8 cellular contexts compared by ENCODE assay signal in the genomic region with DNA sequence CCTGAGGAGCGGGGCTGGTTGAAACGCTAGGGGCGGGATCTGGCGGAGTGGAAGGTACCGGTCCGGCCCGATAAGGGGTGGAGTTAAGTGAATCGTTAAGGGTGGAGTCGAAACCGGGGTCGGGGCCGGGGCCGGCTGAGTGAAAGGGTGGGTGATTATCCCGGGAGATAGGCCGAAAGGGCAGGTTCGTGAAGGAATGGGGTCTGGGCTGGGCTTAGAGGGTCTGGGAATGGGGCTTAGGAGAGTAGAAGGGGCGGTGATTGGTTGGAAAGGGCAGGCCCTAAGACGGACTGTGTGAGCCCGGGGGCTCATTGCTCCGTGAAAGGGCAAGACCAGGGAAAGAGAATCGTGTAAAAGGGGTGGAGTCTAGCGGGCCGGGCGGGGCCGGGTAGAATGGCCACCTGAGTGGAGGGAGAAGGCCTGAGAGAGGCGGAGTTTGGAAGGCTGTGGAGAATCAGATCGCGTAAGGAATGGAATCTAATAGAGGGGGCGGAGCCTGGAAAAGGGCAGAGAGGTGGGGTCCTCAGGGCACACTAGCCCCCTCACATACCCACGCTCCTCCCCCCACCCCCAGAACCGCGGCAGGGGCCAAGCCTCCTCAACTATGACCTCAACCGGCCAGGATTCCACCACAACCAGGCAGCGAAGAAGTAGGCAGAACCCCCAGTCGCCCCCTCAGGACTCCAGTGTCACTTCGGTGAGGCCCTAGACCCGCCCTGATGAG. TPM values are rescaled to one million over a fixed set of nuclear protein-coding genes. Genes with fewer than 3 reads are reported as not detected.
DNase-seq lines count a peak whose midpoint lies in the region; ATAC-seq and TF ChIP-seq lines count a peak whose summit lies in the region.

No MANE protein-coding gene starts in this region.

- TF ChIP-seq CTCF in gastrocnemius medialis (IDR thresholded peaks at IDR 0.05 in 4 of 5, conservative IDR thresholded peaks at IDR 0.05 in 1 of 5), result peak in 1 of 5 experiments; percentile 29

- H3K9me3 ChIP-seq in iPS DF 6.9 (ENCODE audit: control insufficient read depth, insufficient read depth, low read length), result no peaks in the 10 kb centered on the region
- no peaks in the 10 kb centered on the region for H3K9me3 ChIP-seq in gastrocnemius medialis

- H3K4me1 ChIP-seq in iPS DF 6.9 (ENCODE audit: control insufficient read depth, insufficient read depth, low read length), result no peaks in the 10 kb centered on the region
- peaks cover 5 to 6% of the 10 kb centered on the region in 2 donors for H3K4me1 ChIP-seq in gastrocnemius medialis

- peak; percentile 43 for ATAC-seq in HG02798 (IDR thresholded peaks at IDR 0.05; ENCODE audit: poor library complexity, unreplicated experiment)
- ATAC-seq in gastrocnemius medialis, result peak; percentile 69 to 79

- no CpG with 5 or more reads among the region's 37 CpGs for WGBS in iPS DF 6.9 (ENCODE audit: insufficient coverage, insufficient read length)

- peaks cover 3% of the 10 kb centered on the region; the same call in 1 of the 2 replicates for H3K36me3 ChIP-seq in iPS DF 6.9 (ENCODE audit: control insufficient read depth, insufficient read depth, low read length)
- no peaks in the 10 kb centered on the region for H3K36me3 ChIP-seq in gastrocnemius medialis

- H3K27me3 ChIP-seq in iPS DF 6.9 (ENCODE audit: control insufficient read depth, insufficient read depth, low read length), result no peaks in the 10 kb centered on the region
- H3K27me3 ChIP-seq in gastrocnemius medialis, result no peaks in the 10 kb centered on the region

- in situ Hi-C loops in gastrocnemius medialis (cut with MboI; ENCODE audit: low sequenced_read_pairs in 4 of 4), result loop anchor here in 2 of 4 donors (10.0 to 25.0 kb wide), 3 partner anchors 57 to 140 kb away; a partner anchor contains a TSS

- peak; percentile 65 to 76 for TF ChIP-seq POLR2A in gastrocnemius medialis (IDR thresholded peaks at IDR 0.05)

- peak overlapping the region; percentile 94; the same call in 1 of the 2 replicates for H3K4me3 ChIP-seq in iPS DF 6.9 (ENCODE audit: low read length)
- H3K4me3 ChIP-seq in gastrocnemius medialis, result peak overlapping the region; percentile 61 to 72 (median 68)

- intact Hi-C loops in gastrocnemius medialis (cut with DNase I; ENCODE audit: low total_unique reads), result loop anchor here (1.0 to 10.0 kb wide), 11 partner anchors 65 to 777 kb away; a partner anchor contains a TSS

- H3K27ac ChIP-seq in iPS DF 6.9 (ENCODE audit: low read length), result no peak overlapping the region
- peak overlapping the region; percentile 90 to 99 (median 96) for H3K27ac ChIP-seq in gastrocnemius medialis

- DNase-seq in SIG-M5 treated with dmso at 0.1 percent for 504 hours (lab: John Stamatoyannopoulos, UW; ENCODE audit: unreplicated experiment) (peak; percentile 80), SIG-M5 (lab: John Stamatoyannopoulos, UW) (no peak), NCI-H128 (lab: John Stamatoyannopoulos, UW; ENCODE audit: unreplicated experiment) (peak; percentile 56), SW480 (ENCODE audit: low spot score) (peak; percentile 87), astrocyte of the hippocampus (ENCODE audit: low read depth, low spot score) (peak; percentile 89), iPS DF 6.9 (ENCODE audit: low read depth, low spot score) (peak; percentile 55), gastrocnemius medialis (peak; percentile 61 to 82)

RNA-seq across cellular contexts. Expression of a gene that starts 0.4 kb away (rescaled TPM):
- total RNA-seq in gastrocnemius medialis, result 10 to 100 TPM; 38.2 to 92.2 (median 61.3) TPM

RNA-seq across cellular contexts. Expression of a gene that starts 15.9 kb away (rescaled TPM):
- total RNA-seq in gastrocnemius medialis, result not detected

RNA-seq across cellular contexts. Expression of a gene that starts 24.1 kb away (rescaled TPM):
- not detected for total RNA-seq in gastrocnemius medialis

RNA-seq across cellular contexts. Expression of a gene that starts 33.2 kb away (rescaled TPM):
- total RNA-seq in gastrocnemius medialis, result not detected

RNA-seq across cellular contexts. Expression of a gene that starts 40.7 kb away (rescaled TPM):
- not detected for total RNA-seq in gastrocnemius medialis
